ENCODE assay signal across 9 cellular contexts in the genomic region with DNA sequence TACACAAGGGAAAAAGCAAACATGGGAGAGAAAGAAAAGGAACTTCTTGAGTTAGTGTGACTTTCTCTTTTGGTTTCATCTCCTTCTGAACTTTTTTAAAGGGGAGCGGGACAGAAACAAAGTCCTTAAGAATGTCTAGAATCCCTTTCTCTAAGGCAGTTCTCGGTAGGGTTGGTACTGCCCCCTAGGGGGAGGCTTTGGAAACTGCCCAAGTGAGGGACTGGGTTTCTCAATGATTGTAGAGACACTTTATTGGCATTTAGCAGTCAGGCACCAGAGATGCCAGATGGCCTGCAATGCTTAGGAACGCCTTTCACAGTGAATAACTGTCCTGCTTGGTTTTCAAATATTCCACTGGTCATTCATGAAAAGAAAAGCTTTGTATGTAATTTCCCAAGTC.
DNase-seq lines count a peak whose midpoint lies in the region; ATAC-seq and TF ChIP-seq lines count a peak whose summit lies in the region.
"Had no signal": no experiment of that assay in that cellular context is flagged by ENCODE, and none has a peak within 500 bp of the region (broad histone marks: within the 10 kb centered on the region; RNA-seq: fewer than 3 reads in every experiment).

No MANE protein-coding gene starts in this region.

- ATAC-seq in HG02798 (IDR thresholded peaks at IDR 0.05; ENCODE audit: poor library complexity, unreplicated experiment) = peak; percentile 65
- ATAC-seq in upper lobe of right lung = peak; percentile 75
- no peak for ATAC-seq in heart left ventricle

- no peak overlapping the region for H3K27ac ChIP-seq in OCI-LY7 (ENCODE audit: low read depth, low read length, poor library complexity, severe bottlenecking)
- H3K27ac ChIP-seq in upper lobe of right lung = no peak overlapping the region
- no peak overlapping the region for H3K27ac ChIP-seq in heart left ventricle
- H3K27ac ChIP-seq: parathyroid adenoma had no signal

- peaks cover 2% of the 10 kb centered on the region for H3K27me3 Mint-ChIP-seq in activated naive CD4-positive, alpha-beta T cell treated with anti-CD3 and anti-CD28 coated beads for 36 hours (ENCODE audit: low read depth)
- no peaks in the 10 kb centered on the region for H3K27me3 Mint-ChIP-seq in activated T-helper 1 cell treated with anti-CD3 and anti-CD28 coated beads, Interleukin-12 subunit alpha, Interleukin-12 subunit beta, Interleukin-2, Interleukin-4 antibody, amounts not matched to agents 30 ng/mL and 10 ng/mL and 1 ng/mL, durations not matched to agents 14 hours and 24 hours and 36 hours (ENCODE audit: insufficient read depth)

- no peak overlapping the region for H3K4me2 ChIP-seq in OCI-LY7 (ENCODE audit: low read length)

- H3K9me3 ChIP-seq in OCI-LY7 (ENCODE audit: low read length) (no peaks in the 10 kb centered on the region), upper lobe of right lung (no peaks in the 10 kb centered on the region), heart left ventricle (no peaks in the 10 kb centered on the region)

- no peaks in the 10 kb centered on the region for H4K20me1 ChIP-seq in OCI-LY7 (ENCODE audit: insufficient read depth, low read length)

- H3K27me3 ChIP-seq in upper lobe of right lung (no peaks in the 10 kb centered on the region), heart left ventricle (no peaks in the 10 kb centered on the region)

- H3K79me2 ChIP-seq in OCI-LY7 (ENCODE audit: insufficient read depth, low read depth, low read length) = no peaks in the 10 kb centered on the region
- H3K79me2 ChIP-seq: parathyroid adenoma had no signal

- H3K4me3 Mint-ChIP-seq in activated naive CD4-positive, alpha-beta T cell treated with anti-CD3 and anti-CD28 coated beads for 36 hours = no peak overlapping the region
- H3K4me3 Mint-ChIP-seq in activated T-helper 1 cell treated with anti-CD3 and anti-CD28 coated beads, Interleukin-12 subunit alpha, Interleukin-12 subunit beta, Interleukin-2, Interleukin-4 antibody, amounts not matched to agents 30 ng/mL and 10 ng/mL and 1 ng/mL, durations not matched to agents 14 hours and 24 hours and 36 hours = no peak overlapping the region

- DNase-seq in activated naive CD4-positive, alpha-beta T cell treated with anti-CD3 and anti-CD28 coated beads for 36 hours = peak; percentile 43
- DNase-seq in activated naive CD4-positive, alpha-beta T cell (lab: John Stamatoyannopoulos, UW) = no peak
- DNase-seq in OCI-LY7 (ENCODE audit: low spot score) = peak; percentile 11
- DNase-seq in head of caudate nucleus = peak in 37 of 42 donors; percentile 4 to 67 (median 31)
- no peak for DNase-seq in upper lobe of right lung
- DNase-seq in activated T-helper 1 cell treated with anti-CD3 and anti-CD28 coated beads, Interleukin-12 subunit alpha, Interleukin-12 subunit beta, Interleukin-2, Interleukin-4 antibody, amounts not matched to agents 30 ng/mL and 10 ng/mL and 1 ng/mL, durations not matched to agents 14 hours and 24 hours and 36 hours (ENCODE audit: low spot score) = no peak
- DNase-seq in heart left ventricle = no peak

- CTCF ChIA-PET in activated naive CD4-positive, alpha-beta T cell treated with anti-CD3 and anti-CD28 coated beads for 36 hours (lab: Charles Lee) = interaction anchor here (0.6 kb wide), 1 partner anchor 414 kb away, joined by 3 read pairs; no protein-coding TSS in a partner anchor
- CTCF ChIA-PET in OCI-LY7 (lab: Charles Lee; ENCODE audit: unreplicated experiment) = no interaction called here

- H3K36me3 ChIP-seq in OCI-LY7 (ENCODE audit: insufficient read depth, low read length) = no peaks in the 10 kb centered on the region
- no peaks in the 10 kb centered on the region for H3K36me3 ChIP-seq in upper lobe of right lung
- H3K36me3 ChIP-seq in heart left ventricle = no peaks in the 10 kb centered on the region

- no peak for TF ChIP-seq POLR2A in heart left ventricle (IDR thresholded peaks at IDR 0.05)

- H3K36me3 Mint-ChIP-seq in activated naive CD4-positive, alpha-beta T cell treated with anti-CD3 and anti-CD28 coated beads for 36 hours (ENCODE audit: low read depth) = no peaks in the 10 kb centered on the region
- H3K36me3 Mint-ChIP-seq in activated T-helper 1 cell treated with anti-CD3 and anti-CD28 coated beads, Interleukin-12 subunit alpha, Interleukin-12 subunit beta, Interleukin-2, Interleukin-4 antibody, amounts not matched to agents 30 ng/mL and 10 ng/mL and 1 ng/mL, durations not matched to agents 14 hours and 24 hours and 36 hours (ENCODE audit: low read depth) = no peaks in the 10 kb centered on the region

- H3K4me1 ChIP-seq in OCI-LY7 (ENCODE audit: insufficient read depth, low read length, poor library complexity, severe bottlenecking) (no peaks in the 10 kb centered on the region), upper lobe of right lung (no peaks in the 10 kb centered on the region), heart left ventricle (no peaks in the 10 kb centered on the region)
- H3K4me1 ChIP-seq: parathyroid adenoma had no signal

- 30 to 41% (median 35%) methylated on average over 3 of the region's 3 CpGs for WGBS in heart left ventricle, 4 donors

- H2AFZ ChIP-seq in OCI-LY7 (ENCODE audit: low read length) = no peak overlapping the region
- H2AFZ ChIP-seq: parathyroid adenoma had no signal

- H3K9me2 ChIP-seq in OCI-LY7 (ENCODE audit: insufficient read depth, low read length) = no peaks in the 10 kb centered on the region

- H3K9me3 Mint-ChIP-seq in activated naive CD4-positive, alpha-beta T cell treated with anti-CD3 and anti-CD28 coated beads for 36 hours = no peaks in the 10 kb centered on the region
- H3K9me3 Mint-ChIP-seq in activated T-helper 1 cell treated with anti-CD3 and anti-CD28 coated beads, Interleukin-12 subunit alpha, Interleukin-12 subunit beta, Interleukin-2, Interleukin-4 antibody, amounts not matched to agents 30 ng/mL and 10 ng/mL and 1 ng/mL, durations not matched to agents 14 hours and 24 hours and 36 hours = no peaks in the 10 kb centered on the region

- no peaks in the 10 kb centered on the region for H3K4me1 Mint-ChIP-seq in activated naive CD4-positive, alpha-beta T cell treated with anti-CD3 and anti-CD28 coated beads for 36 hours (ENCODE audit: low read depth)
- H3K4me1 Mint-ChIP-seq in activated T-helper 1 cell treated with anti-CD3 and anti-CD28 coated beads, Interleukin-12 subunit alpha, Interleukin-12 subunit beta, Interleukin-2, Interleukin-4 antibody, amounts not matched to agents 30 ng/mL and 10 ng/mL and 1 ng/mL, durations not matched to agents 14 hours and 24 hours and 36 hours (ENCODE audit: low read depth) = no peaks in the 10 kb centered on the region

- TF ChIP-seq CTCF in OCI-LY7 (conservative IDR thresholded peaks at IDR 0.05; ENCODE audit: low read length) (peak; percentile 81), upper lobe of right lung (IDR thresholded peaks at IDR 0.05) (peak; percentile 40), heart left ventricle (IDR thresholded peaks at IDR 0.05) (peak in 3 of 12 donors; percentile 11 to 25 (median 22))

- intact Hi-C loops in activated naive CD4-positive, alpha-beta T cell treated with anti-CD3 and anti-CD28 coated beads for 36 hours (cut with micrococcal nuclease) = loop anchor here (5.0 kb wide), 1 partner anchor 805 kb away; no protein-coding TSS in a partner anchor
- intact Hi-C loops in OCI-LY7 (cut with micrococcal nuclease; ENCODE audit: unreplicated experiment) (no loop called here), head of caudate nucleus (cut with DNase I) (no loop called here), upper lobe of right lung (cut with DNase I) (no loop called here), heart left ventricle (cut with DNase I) (no loop called here)
- intact Hi-C loops in activated T-helper 1 cell treated with anti-CD3 and anti-CD28 coated beads, Interleukin-12 subunit alpha, Interleukin-12 subunit beta, Interleukin-2, Interleukin-4 antibody, amounts not matched to agents 30 ng/mL and 10 ng/mL and 1 ng/mL, durations not matched to agents 14 hours and 24 hours and 36 hours (cut with micrococcal nuclease) = no loop called here

- BruUV-seq in OCI-LY7 (replicated peaks; lab: Mats Ljungman, UMichigan) = no TSS peak

- H3K4me3 ChIP-seq in OCI-LY7 (ENCODE audit: low read depth, low read length, poor library complexity, severe bottlenecking) = no peak overlapping the region
- H3K4me3 ChIP-seq in upper lobe of right lung = no peak overlapping the region
- H3K4me3 ChIP-seq in heart left ventricle = no peak overlapping the region

- no peak overlapping the region for H3K27ac Mint-ChIP-seq in activated naive CD4-positive, alpha-beta T cell treated with anti-CD3 and anti-CD28 coated beads for 36 hours
- H3K27ac Mint-ChIP-seq in activated T-helper 1 cell treated with anti-CD3 and anti-CD28 coated beads, Interleukin-12 subunit alpha, Interleukin-12 subunit beta, Interleukin-2, Interleukin-4 antibody, amounts not matched to agents 30 ng/mL and 10 ng/mL and 1 ng/mL, durations not matched to agents 14 hours and 24 hours and 36 hours = no peak overlapping the region

- POLR2A ChIA-PET in OCI-LY7 (lab: Charles Lee) = no interaction called here

Comparison
In these comparisons a context has a peak if more than half of its experiments do, and no peak if none do; other contexts are left out.
1. DNase-seq: peak in activated naive CD4-positive, alpha-beta T cell treated with anti-CD3 and anti-CD28 coated beads for 36 hours (single experiment), OCI-LY7 (single experiment) and head of caudate nucleus (37 of 42); none in activated naive CD4-positive, alpha-beta T cell (0 of 4), upper lobe of right lung (single experiment), activated T-helper 1 cell treated with anti-CD3 and anti-CD28 coated beads, Interleukin-12 subunit alpha, Interleukin-12 subunit beta, Interleukin-2, Interleukin-4 antibody, amounts not matched to agents 30 ng/mL and 10 ng/mL and 1 ng/mL, durations not matched to agents 14 hours and 24 hours and 36 hours (single experiment) and heart left ventricle (0 of 5).
2. ATAC-seq: peak in HG02798 (single experiment) and upper lobe of right lung (single experiment); none in heart left ventricle (0 of 4).